ENCODE assay signal across 1 cellular context in the genomic region with DNA sequence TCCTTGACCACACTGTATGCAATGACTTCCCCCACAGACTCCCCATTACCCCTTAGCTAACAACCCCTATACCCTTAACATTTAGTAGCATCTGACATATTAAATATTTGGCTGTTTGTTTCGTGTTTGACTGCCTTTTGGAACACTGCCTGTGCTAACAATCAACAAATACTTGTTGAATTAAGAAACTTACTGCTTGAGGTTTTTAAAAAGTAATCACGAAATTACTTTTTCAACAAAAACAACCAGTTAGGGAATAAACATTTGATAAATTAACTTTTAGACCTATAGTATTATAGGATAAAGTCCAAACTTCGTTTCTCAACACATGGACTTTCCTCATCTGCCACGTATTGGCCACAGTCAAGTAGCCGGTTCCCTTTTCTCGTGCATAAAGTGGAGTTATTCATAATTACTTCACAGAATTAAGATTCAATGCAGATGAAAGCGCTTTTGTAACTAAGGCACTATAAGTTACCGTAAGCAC.
TF ChIP-seq lines count a peak whose summit lies in the region.

No MANE protein-coding gene starts in this region.

TF ChIP-seq in GM23338, 12 proteins besides CTCF, POLR2A, EP300 and RAD21 (continued from another document):
- no peak for TF ChIP-seq ETS1 (IDR thresholded peaks at IDR 0.05)
- TF ChIP-seq JUNB (IDR thresholded peaks at IDR 0.05; ENCODE audit: unreplicated experiment), result no peak
